8 cellular contexts compared by ENCODE assay signal in genomic region chr5:154368041-154368800, GRCh38.
DNase-seq lines count a peak whose midpoint lies in the region; ATAC-seq, FAIRE-seq and TF ChIP-seq lines count a peak whose summit lies in the region.

No MANE protein-coding gene starts in this region.

- DNase-seq in MCF 10A (ENCODE audit: unreplicated experiment) (peak; percentile 98), keratinocyte (ENCODE audit: low read depth, low spot score) (peak; percentile 84), testis (peak; percentile 51), NCI-H2081 treated with DMSO at 0.1 percent for 48 hours (lab: John Stamatoyannopoulos, UW) (no peak)
- no peak for DNase-seq in activated CD4-positive, alpha-beta T cell treated with anti-CD3 and anti-CD28 coated beads, Interleukin-2, amount 50 U/mL, for 1 hour

- peaks cover 5% of the 10 kb centered on the region for H3K36me3 Mint-ChIP-seq in MCF 10A (ENCODE audit: insufficient read depth, unreplicated experiment)

- no peak overlapping the region for H2AFZ ChIP-seq in keratinocyte (ENCODE audit: control insufficient read depth, low read length)

- no peak overlapping the region for H3K4me3 ChIP-seq in HUES64 (ENCODE audit: low read length)
- H3K4me3 ChIP-seq in keratinocyte (ENCODE audit: control insufficient read depth in 2 of 3, extremely low read depth in 1 of 3, insufficient read depth in 2 of 3, low read depth in 1 of 3, low read length in 3 of 3), result peak overlapping the region in 1 of 3 experiments; percentile 1
- H3K4me3 ChIP-seq in testis, result no peak overlapping the region

- H3K4me1 ChIP-seq in HUES64 (ENCODE audit: insufficient read depth, low read length) (peaks cover 30% of the 10 kb centered on the region), keratinocyte (ENCODE audit: control insufficient read depth, extremely low read depth, insufficient read depth, low read length) (peaks cover 62% of the 10 kb centered on the region), testis (peaks cover 32% of the 10 kb centered on the region)

- dilution Hi-C loops in keratinocyte (cut with MboI; ENCODE audit: extremely low pct_ligation_motif_present, low sequenced_read_pairs), result no loop called here

- peaks cover 63% of the 10 kb centered on the region for H3K4me1 Mint-ChIP-seq in MCF 10A (ENCODE audit: insufficient read depth, unreplicated experiment)

- no peaks in the 10 kb centered on the region for H3K79me2 ChIP-seq in keratinocyte (ENCODE audit: control insufficient read depth, insufficient read depth, low read length)

- H3K27me3 Mint-ChIP-seq in MCF 10A (ENCODE audit: insufficient read depth, unreplicated experiment), result no peaks in the 10 kb centered on the region

- H4K20me1 ChIP-seq in keratinocyte (ENCODE audit: control insufficient read depth, extremely low read depth, insufficient read depth, low read length), result no peaks in the 10 kb centered on the region

- H3K27me3 ChIP-seq in HUES64 (ENCODE audit: insufficient read depth, low read length) (no peaks in the 10 kb centered on the region), keratinocyte (ENCODE audit: control insufficient read depth, extremely low read depth, insufficient read depth, low read length) (no peaks in the 10 kb centered on the region), testis (no peaks in the 10 kb centered on the region)

- TF ChIP-seq CTCF in MCF 10A (IDR thresholded peaks at IDR 0.05; ENCODE audit: unreplicated experiment), result no peak
- TF ChIP-seq CTCF in keratinocyte (optimal IDR thresholded peaks at IDR 0.05 in 1 of 3, IDR thresholded peaks at IDR 0.05 in 1 of 3, conservative IDR thresholded peaks at IDR 0.05 in 1 of 3; ENCODE audit: extremely low read depth in 1 of 3, insufficient read depth in 2 of 3, low read length in 3 of 3), result no peak
- TF ChIP-seq CTCF in testis (IDR thresholded peaks at IDR 0.05), result no peak

- no peak for TF ChIP-seq POLR2A in testis (IDR thresholded peaks at IDR 0.05)

- peak overlapping the region; percentile 66 for H3K4me2 ChIP-seq in keratinocyte (ENCODE audit: control insufficient read depth, extremely low read depth, insufficient read depth, low read depth, low read length)

- ATAC-seq in HG03280 (IDR thresholded peaks at IDR 0.05; ENCODE audit: unreplicated experiment) (no peak), HG02852 (IDR thresholded peaks at IDR 0.05; ENCODE audit: unreplicated experiment) (no peak)

- H3K9ac ChIP-seq in HUES64 (ENCODE audit: low read depth, low read length), result peak overlapping the region; percentile 47; the same call in 1 of the 2 replicates
- no peak overlapping the region for H3K9ac ChIP-seq in keratinocyte (ENCODE audit: control insufficient read depth, extremely low read depth, insufficient read depth, low read length)

- peak overlapping the region; percentile 84 for H3K27ac Mint-ChIP-seq in MCF 10A (ENCODE audit: low read depth, unreplicated experiment)

- POLR2A ChIA-PET in MCF 10A (lab: Yijun Ruan, JAX), result interaction anchor here (0.8 to 2.9 kb wide), 18 partner anchors 11 to 330 kb away, joined by 3 to 19 read pairs (median 6); partner anchors contain the start of genes FAM114A2, GALNT10 and MFAP3

- peak overlapping the region; percentile 72 for H3K27ac ChIP-seq in HUES64 (ENCODE audit: low read depth, low read length)
- peak overlapping the region; percentile 58 for H3K27ac ChIP-seq in keratinocyte (ENCODE audit: control insufficient read depth, insufficient read depth, low read length)
- H3K27ac ChIP-seq in testis, result peak overlapping the region; percentile 8 to 74

- CTCF ChIA-PET in MCF 10A (lab: Yijun Ruan, JAX), result interaction anchor here (0.7 to 2.1 kb wide), 12 partner anchors 11 to 393 kb away, joined by 3 to 10 read pairs (median 4); no protein-coding TSS in a partner anchor

- H3K9me3 ChIP-seq in HUES64 (ENCODE audit: insufficient read depth, low read depth, low read length), result no peaks in the 10 kb centered on the region
- H3K9me3 ChIP-seq in keratinocyte (ENCODE audit: control insufficient read depth, low read depth, low read length), result no peaks in the 10 kb centered on the region
- no peaks in the 10 kb centered on the region for H3K9me3 ChIP-seq in testis

- peak; percentile 94 for FAIRE-seq in keratinocyte (lab: Jason Lieb, UNC)

- TSS peak; percentile 90 for BruUV-seq in MCF 10A (replicated peaks; lab: Mats Ljungman, UMichigan)

- no peaks in the 10 kb centered on the region for H3K9me3 Mint-ChIP-seq in MCF 10A (ENCODE audit: unreplicated experiment)

- H3K9me1 ChIP-seq in keratinocyte (ENCODE audit: control insufficient read depth, extremely low read depth, insufficient read depth, low read length), result no peaks in the 10 kb centered on the region

- H3K4me3 Mint-ChIP-seq in MCF 10A (ENCODE audit: unreplicated experiment), result peak overlapping the region; percentile 42

- H3K36me3 ChIP-seq in HUES64 (ENCODE audit: insufficient read depth, low read length) (no peaks in the 10 kb centered on the region), keratinocyte (ENCODE audit: control insufficient read depth in 2 of 2, extremely low read depth in 1 of 2, insufficient read depth in 2 of 2, low read length in 2 of 2) (no peaks in the 10 kb centered on the region), testis (ENCODE audit: low read depth, missing control alignments) (no peaks in the 10 kb centered on the region)

- intact Hi-C loops in MCF 10A (cut with micrococcal nuclease), result loop anchor here (1.0 kb wide), 1 partner anchor 27 kb away; no protein-coding TSS in a partner anchor
- intact Hi-C loops in testis (cut with DNase I; ENCODE audit: low total_unique reads), result no loop called here

- WGBS in HUES64, result 75% methylated on average over 6 of the region's 6 CpGs
- WGBS in testis, 2 donors, result 49 to 55% methylated on average over 6 of the region's 6 CpGs

Comparison
In these comparisons a context has a peak if more than half of its experiments do, and no peak if none do; other contexts are left out.
1. DNase-seq: peak in MCF 10A (single experiment), keratinocyte (single experiment) and testis (single experiment); none in NCI-H2081 treated with DMSO at 0.1 percent for 48 hours (single experiment) and activated CD4-positive, alpha-beta T cell treated with anti-CD3 and anti-CD28 coated beads, Interleukin-2, amount 50 U/mL, for 1 hour (single experiment).
2. Peak in every context shown above with its lines, with median percentiles within 50 percentile points of each other: H3K27ac ChIP-seq.